ENCODE assay signal across 18 cellular contexts in genomic region chr17:72296456-72296855, GRCh38.
"Had no signal": no experiment of that assay in that cellular context is flagged by ENCODE, and none has a peak within 500 bp of the region (broad histone marks: within the 10 kb centered on the region; RNA-seq: fewer than 3 reads in every experiment).

No MANE protein-coding gene starts in this region.

- H3K27me3 ChIP-seq: ascending aorta, cardiac muscle cell, tibial nerve, vagina had no signal

- ATAC-seq: activated CD4-positive, CD25-positive, alpha-beta regulatory T cell treated with anti-CD3 and anti-CD28 coated beads, Interleukin-2, amount 50 U/mL, for 24 hours; left colon; lower lobe of right lung; right cardiac atrium had no signal

- DNase-seq: activated naive CD4-positive, alpha-beta T cell; foreskin melanocyte; head of caudate nucleus; left colon; lower lobe of right lung; midbrain; right cardiac atrium; small intestine; stimulated activated CD4-positive, alpha-beta T cell treated with anti-CD3 and anti-CD28 coated beads, Interleukin-4, amount 100 ng/mL, for 4 hours; stimulated activated CD8-positive, alpha-beta memory T cell treated with anti-CD3 and anti-CD28 coated beads, Interleukin-4, amount 100 ng/mL, for 48 hours; stimulated activated naive CD4-positive, alpha-beta T cell treated with Interleukin-2 at 50 U/mL for 16 hours; substantia nigra had no signal

- H3K36me3 ChIP-seq: ascending aorta, cardiac muscle cell, lower lobe of right lung, prostate gland, tibial nerve, vagina had no signal

- H3K4me1 ChIP-seq: ascending aorta, lower lobe of right lung, prostate gland, vagina had no signal

- H3K9me3 ChIP-seq: ascending aorta, lower lobe of right lung, prostate gland, tibial nerve, vagina had no signal

- H3K27ac ChIP-seq: ascending aorta, cardiac muscle cell, lower lobe of right lung, prostate gland, tibial nerve, vagina had no signal

- H3K4me3 ChIP-seq: ascending aorta, cardiac muscle cell, lower lobe of right lung, prostate gland, tibial nerve, vagina had no signal
